10 cellular contexts compared by ENCODE assay signal in the genomic region with DNA sequence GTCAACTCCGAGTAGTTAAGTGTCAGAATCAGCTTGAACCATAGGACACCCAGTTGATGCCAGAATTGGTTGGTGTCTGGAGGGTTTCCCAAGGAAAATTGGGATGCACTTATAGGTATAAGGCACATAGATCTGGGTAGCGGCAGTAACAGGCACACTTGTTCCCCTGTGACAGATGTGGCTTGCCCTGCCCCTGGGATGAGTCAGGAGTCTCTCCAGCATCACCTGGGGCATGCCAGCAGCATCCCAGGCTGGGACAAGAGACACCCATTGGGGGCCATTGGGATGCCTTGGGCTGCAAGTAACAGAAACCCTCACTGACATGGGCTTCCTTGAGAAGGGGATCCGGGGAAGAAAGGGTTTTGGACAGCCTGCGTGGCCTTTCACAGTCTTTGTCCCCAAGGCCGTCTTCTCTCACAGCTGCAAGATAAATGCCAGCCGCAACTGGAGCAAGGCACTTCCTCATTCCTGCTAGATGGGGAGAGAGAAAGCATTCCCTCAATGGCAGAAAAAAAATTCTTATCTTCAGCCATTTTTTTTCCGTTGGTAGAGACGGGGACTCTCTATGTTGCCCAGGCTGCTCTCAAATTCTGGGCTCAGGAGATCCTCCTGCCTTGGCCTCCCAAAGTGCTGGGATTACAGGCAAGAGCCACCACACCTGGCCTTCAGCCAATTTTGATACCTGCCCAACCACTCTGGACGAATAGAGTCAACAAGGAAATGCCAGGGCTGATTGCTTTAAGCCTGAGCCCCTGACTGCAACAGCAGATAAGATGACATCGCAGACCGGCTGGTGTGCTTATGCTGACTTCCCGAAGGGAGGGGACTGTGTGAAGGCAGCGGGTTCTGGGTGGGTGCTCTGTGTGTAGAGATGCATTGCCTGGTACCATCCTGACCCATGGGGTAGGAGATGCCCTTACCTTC. TPM values are rescaled to one million over a fixed set of nuclear protein-coding genes. Genes with fewer than 3 reads are reported as not detected.
DNase-seq lines count a peak whose midpoint lies in the region; ATAC-seq and TF ChIP-seq lines count a peak whose summit lies in the region.
"Had no signal": no experiment of that assay in that cellular context is flagged by ENCODE, and none has a peak within 500 bp of the region (broad histone marks: within the 10 kb centered on the region; RNA-seq: fewer than 3 reads in every experiment).

No MANE protein-coding gene starts in this region.

- H3K36me3 ChIP-seq in BLaER1 (no peaks in the 10 kb centered on the region), PC-3 (ENCODE audit: low read depth, low read length) (no peaks in the 10 kb centered on the region)

- no peaks in the 10 kb centered on the region for H3K9me2 ChIP-seq in PC-3 (replicated peaks; ENCODE audit: low read length)

- no peaks in the 10 kb centered on the region for H3F3A ChIP-seq in PC-3 (ENCODE audit: low read length, unreplicated experiment)

- H3K4me3 ChIP-seq in BLaER1 (no peak overlapping the region), HL-60 (replicated peaks; ENCODE audit: insufficient read depth, low read length) (no peak overlapping the region), PC-3 (ENCODE audit: low read length) (no peak overlapping the region)
- H3K4me3 ChIP-seq: skin epidermis had no signal

- intact Hi-C loops in PC-3 (cut with micrococcal nuclease), result no loop called here

- ATAC-seq in PC-3, result no peak
- ATAC-seq in GM19035 (IDR thresholded peaks at IDR 0.05; ENCODE audit: unreplicated experiment), result no peak
- no peak for ATAC-seq in HG02610 (IDR thresholded peaks at IDR 0.05; ENCODE audit: unreplicated experiment)
- no peak for ATAC-seq in HG03520 (IDR thresholded peaks at IDR 0.05; ENCODE audit: unreplicated experiment)

- CTCF ChIA-PET in PC-3 (lab: Charles Lee), result no interaction called here

- no peaks in the 10 kb centered on the region for H3K79me2 ChIP-seq in PC-3 (ENCODE audit: low read length)

- H3K9me3 ChIP-seq in BLaER1 (peaks cover 21% of the 10 kb centered on the region), PC-3 (ENCODE audit: low read length) (no peaks in the 10 kb centered on the region)

- H2AFZ ChIP-seq in PC-3 (ENCODE audit: low read length), result no peak overlapping the region

- H3K4me1 ChIP-seq in BLaER1 (peaks cover 32% of the 10 kb centered on the region), PC-3 (ENCODE audit: insufficient read depth, low read length) (no peaks in the 10 kb centered on the region)

- H3K4me2 ChIP-seq in BLaER1 (peak overlapping the region; percentile 72), PC-3 (ENCODE audit: low read length) (no peak overlapping the region)

- no peaks in the 10 kb centered on the region; the same call in 1 of the 2 replicates for H3K27me3 ChIP-seq in BLaER1
- H3K27me3 ChIP-seq in HL-60 (ENCODE audit: insufficient read depth, poor library complexity, severe bottlenecking), result no peaks in the 10 kb centered on the region
- no peaks in the 10 kb centered on the region; the same call in 1 of the 2 replicates for H3K27me3 ChIP-seq in PC-3 (ENCODE audit: low read length)

- DNase-seq in HL-60 (ENCODE audit: low read depth in 1 of 2, low spot score in 1 of 2) (peak in 1 of 2 experiments; percentile 73), PC-3 (peak; percentile 33), kidney tubule cell (ENCODE audit: low spot score) (peak; percentile 63)
- no peak for DNase-seq in central memory CD4-positive, alpha-beta T cell
- DNase-seq: DMS 273 treated with DMSO at 0.1 percent for 48 hours had no signal

- POLR2A ChIA-PET in PC-3 (lab: Charles Lee; ENCODE audit: unreplicated experiment), result no interaction called here

- TF ChIP-seq CTCF in HL-60 (IDR thresholded peaks at IDR 0.05; ENCODE audit: insufficient read depth, low read length), result no peak
- no peak for TF ChIP-seq CTCF in PC-3 (conservative IDR thresholded peaks at IDR 0.05; ENCODE audit: low read depth, low read length)

- H4K20me1 ChIP-seq in BLaER1, result no peaks in the 10 kb centered on the region
- H4K20me1 ChIP-seq in PC-3 (ENCODE audit: low read length), result no peaks in the 10 kb centered on the region

- BruUV-seq in PC-3 (replicated peaks; lab: Mats Ljungman, UMichigan), result no TSS peak

- H3K9ac ChIP-seq in BLaER1, result no peak overlapping the region
- no peak overlapping the region for H3K9ac ChIP-seq in PC-3 (ENCODE audit: low read length)

- H3K27ac ChIP-seq in BLaER1, result peak overlapping the region; percentile 68
- H3K27ac ChIP-seq in HL-60 (replicated peaks), result peak overlapping the region; percentile 53
- no peak overlapping the region for H3K27ac ChIP-seq in PC-3 (ENCODE audit: low read length)
- H3K27ac ChIP-seq: skin epidermis had no signal

RNA-seq across cellular contexts. Expression of gene RNF130, which starts 13.3 kb away (rescaled TPM):
- 31.2 and 35.4 TPM in 2 replicates for total RNA-seq in PC-3 (2014; rRNA removed)
